ENCODE assay signal across 24 cellular contexts in the genomic region with DNA sequence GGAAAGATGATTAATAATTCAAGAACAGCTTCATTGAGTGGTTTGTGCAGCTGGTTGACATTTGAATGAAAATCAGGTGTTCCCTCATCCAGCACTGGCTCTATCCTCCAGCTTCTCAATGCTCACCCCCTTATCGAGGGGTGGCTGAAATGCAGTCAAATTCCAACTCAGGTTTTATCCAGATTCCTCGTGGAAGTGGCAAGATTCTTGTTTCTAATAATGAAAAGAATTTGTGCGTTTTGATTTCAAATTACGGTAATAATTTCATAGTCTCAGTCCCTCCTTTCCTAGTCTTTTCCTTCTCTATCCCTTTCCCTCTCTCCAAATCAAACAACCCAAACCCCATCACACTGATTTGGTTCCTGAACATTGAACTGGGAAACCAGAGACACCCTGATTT. TPM values are rescaled to one million over a fixed set of nuclear protein-coding genes. Genes with fewer than 3 reads are reported as not detected.
DNase-seq lines count a peak whose midpoint lies in the region; ATAC-seq and TF ChIP-seq lines count a peak whose summit lies in the region.
"Had no signal": no experiment of that assay in that cellular context is flagged by ENCODE, and none has a peak within 500 bp of the region (broad histone marks: within the 10 kb centered on the region; RNA-seq: fewer than 3 reads in every experiment).

No MANE protein-coding gene starts in this region.

- H3K27me3 ChIP-seq in GM23248 (replicated peaks; ENCODE audit: insufficient read depth) = no peaks in the 10 kb centered on the region; the same call in 1 of the 2 replicates
- H3K27me3 ChIP-seq in Loucy (ENCODE audit: insufficient read depth, low read length, poor library complexity, severe bottlenecking) = no peaks in the 10 kb centered on the region
- H3K27me3 ChIP-seq in endodermal cell (ENCODE audit: control insufficient read depth, insufficient read depth, low read length, poor library complexity, severe bottlenecking) = peaks cover 58% of the 10 kb centered on the region
- H3K27me3 ChIP-seq in left lung = peaks cover 44 to 75% of the 10 kb centered on the region in 2 donors

- ATAC-seq in HG03039 (IDR thresholded peaks at IDR 0.05; ENCODE audit: unreplicated experiment) = no peak
- ATAC-seq in left lung = no peak
- ATAC-seq: K562; mucosa of descending colon; stimulated activated naive CD8-positive, alpha-beta T cell treated with anti-CD3 and anti-CD28 coated beads, Interleukin-15, amount 100 ng/mL, for 72 hours had no signal

- intact Hi-C loops in left lung (cut with DNase I) = no loop called here

- H3K36me3 ChIP-seq in GM23248 (ENCODE audit: low read depth) (no peaks in the 10 kb centered on the region), Loucy (ENCODE audit: insufficient read depth, low read length) (no peaks in the 10 kb centered on the region), endodermal cell (ENCODE audit: control insufficient read depth, insufficient read depth, low read length) (no peaks in the 10 kb centered on the region), left lung (no peaks in the 10 kb centered on the region)
- H3K36me3 ChIP-seq: sigmoid colon, thyroid gland had no signal

- H3K27ac Mint-ChIP-seq in endodermal cell (no peak overlapping the region), neural crest cell (ENCODE audit: unreplicated experiment) (no peak overlapping the region)
- H3K27ac Mint-ChIP-seq: activated CD4-positive, alpha-beta T cell treated with anti-CD3 and anti-CD28 coated beads, Interleukin-2, amount 10 ng/mL, durations not matched to agents 7 days and 5 days; activated T-helper 1 cell treated with anti-CD3 and anti-CD28 coated beads, Interleukin-12 subunit alpha, Interleukin-12 subunit beta, Interleukin-2, Interleukin-4 antibody, amounts not matched to agents 30 ng/mL and 10 ng/mL and 1 ng/mL, durations not matched to agents 14 hours and 24 hours and 36 hours; CD4-positive, alpha-beta T cell; stimulated activated naive CD8-positive, alpha-beta T cell treated with anti-CD3 and anti-CD28 coated beads, Interleukin-15, amount 100 ng/mL, for 72 hours; T-helper 2 cell treated with Interferon-gamma antibody and Interleukin-4, amounts not matched to agents 5 μg/mL and 100 μg/mL, for 36 hours had no signal

- peaks cover 75% of the 10 kb centered on the region for H3K27me3 Mint-ChIP-seq in endodermal cell (ENCODE audit: insufficient read depth)
- peaks cover 89% of the 10 kb centered on the region for H3K27me3 Mint-ChIP-seq in neural crest cell (ENCODE audit: low read depth)

- DNase-seq in GM23248 (no peak), endodermal cell (no peak), neural crest cell (ENCODE audit: low read depth, low spot score) (no peak), NCI-H146 treated with DMSO at 0.1 percent for 48 hours (lab: John Stamatoyannopoulos, UW; ENCODE audit: unreplicated experiment) (no peak), left lung (no peak)
- DNase-seq: activated CD4-positive, alpha-beta T cell treated with anti-CD3 and anti-CD28 coated beads, Interleukin-2, amount 10 ng/mL, durations not matched to agents 7 days and 5 days; activated naive CD4-positive, alpha-beta T cell treated with anti-CD3 and anti-CD28 coated beads, Interleukin-2, amount 50 U/mL, for 16 hours; CD4-positive, alpha-beta T cell; cerebellar nuclear complex; hypothalamus; mucosa of descending colon; NCI-H146; NCI-H524 treated with DMSO at 0.1 percent for 48 hours; sigmoid colon; stimulated activated CD4-positive, alpha-beta T cell treated with anti-CD3 and anti-CD28 coated beads, Interleukin-15, amount 100 ng/mL, for 24 hours; stimulated activated naive CD8-positive, alpha-beta T cell treated with anti-CD3 and anti-CD28 coated beads, Interleukin-15, amount 100 ng/mL, for 72 hours; thyroid gland had no signal

- H3K4me1 ChIP-seq in GM23248 (ENCODE audit: insufficient read depth) (peaks cover 17% of the 10 kb centered on the region), Loucy (ENCODE audit: insufficient read depth, low read length, poor library complexity, severe bottlenecking) (peaks cover 70% of the 10 kb centered on the region), endodermal cell (ENCODE audit: control insufficient read depth, insufficient read depth, low read length) (no peaks in the 10 kb centered on the region), left lung (peaks cover 16 to 21% of the 10 kb centered on the region in 2 donors)

- WGBS in GM23248 (ENCODE audit: low coverage in 1 of 2, low lambda C conversion rate in 2 of 2, missing lambda C conversion rate in 2 of 2), 2 experiments = 67 to 68% methylated on average over 4 of the region's 4 CpGs
- 87 to 94% methylated on average over 4 of the region's 4 CpGs for WGBS in endodermal cell (ENCODE audit: insufficient coverage in 1 of 2, insufficient read length in 1 of 2), 2 experiments

- no peak overlapping the region for H3K4me2 ChIP-seq in GM23248 (ENCODE audit: unreplicated experiment)
- peak overlapping the region; percentile 79 for H3K4me2 ChIP-seq in Loucy (ENCODE audit: low read depth, low read length, poor library complexity, severe bottlenecking)

- H4K20me1 ChIP-seq in GM23248 (ENCODE audit: insufficient read depth) = no peaks in the 10 kb centered on the region
- no peaks in the 10 kb centered on the region for H4K20me1 ChIP-seq in Loucy (ENCODE audit: insufficient read depth, low read length, poor library complexity, severe bottlenecking)

- peaks cover 12% of the 10 kb centered on the region for H3K9me3 Mint-ChIP-seq in endodermal cell
- peaks cover 7% of the 10 kb centered on the region for H3K9me3 Mint-ChIP-seq in neural crest cell

- TF ChIP-seq CTCF in Loucy (conservative IDR thresholded peaks at IDR 0.05; ENCODE audit: low read length) = no peak
- no peak for TF ChIP-seq CTCF in endodermal cell (conservative IDR thresholded peaks at IDR 0.05)
- TF ChIP-seq CTCF in neural crest cell (conservative IDR thresholded peaks at IDR 0.05) = no peak
- no peak for TF ChIP-seq CTCF in left lung (IDR thresholded peaks at IDR 0.05)

- H3K79me2 ChIP-seq in GM23248 (ENCODE audit: insufficient read depth) = peaks cover 20% of the 10 kb centered on the region
- peaks cover 68% of the 10 kb centered on the region for H3K79me2 ChIP-seq in Loucy (ENCODE audit: insufficient read depth, low read length)

- H3K36me3 Mint-ChIP-seq in endodermal cell (ENCODE audit: low read depth) (peaks cover 11% of the 10 kb centered on the region), neural crest cell (ENCODE audit: low read depth) (peaks cover 2% of the 10 kb centered on the region)

- H3K4me1 Mint-ChIP-seq in endodermal cell = peaks cover 26% of the 10 kb centered on the region
- peaks cover 20% of the 10 kb centered on the region for H3K4me1 Mint-ChIP-seq in neural crest cell

- in situ Hi-C loops in GM23248 (cut with MboI) = no loop called here

- H3K9me3 ChIP-seq in GM23248 (ENCODE audit: low read depth) = no peaks in the 10 kb centered on the region
- no peaks in the 10 kb centered on the region; the same call in 1 of the 2 replicates for H3K9me3 ChIP-seq in Loucy (ENCODE audit: insufficient read depth, low read depth, low read length)
- peaks cover 15% of the 10 kb centered on the region for H3K9me3 ChIP-seq in endodermal cell (ENCODE audit: control insufficient read depth, low read length)
- H3K9me3 ChIP-seq in left lung = no peaks in the 10 kb centered on the region
- H3K9me3 ChIP-seq: mucosa of descending colon, sigmoid colon, thyroid gland had no signal

- H3K27ac ChIP-seq in GM23248 = no peak overlapping the region
- H3K27ac ChIP-seq in endodermal cell (ENCODE audit: low read depth, low read length) = no peak overlapping the region
- H3K27ac ChIP-seq in left lung = no peak overlapping the region
- H3K27ac ChIP-seq: epithelial cell of prostate, sigmoid colon, thyroid gland, VCaP had no signal

- H3K9me2 ChIP-seq in GM23248 (ENCODE audit: insufficient read depth) (no peaks in the 10 kb centered on the region), Loucy (replicated peaks; ENCODE audit: low read depth, low read length) (no peaks in the 10 kb centered on the region)

- no peak overlapping the region for H3K9ac ChIP-seq in GM23248
- peak overlapping the region; percentile 85 for H3K9ac ChIP-seq in Loucy (ENCODE audit: low read depth, low read length, poor library complexity, severe bottlenecking)
- H3K9ac ChIP-seq in endodermal cell (ENCODE audit: extremely low read depth, low read length, poor library complexity, severe bottlenecking) = no peak overlapping the region

- H3K4me3 ChIP-seq in GM23248 (peak overlapping the region; percentile 22; the same call in 1 of the 2 replicates), Loucy (ENCODE audit: low read length, poor library complexity, severe bottlenecking) (peak overlapping the region; percentile 86), endodermal cell (ENCODE audit: low read length) (no peak overlapping the region), left lung (no peak overlapping the region)
- H3K4me3 ChIP-seq: K562, mucosa of descending colon, sigmoid colon, thyroid gland had no signal

- H3F3A ChIP-seq in GM23248 (ENCODE audit: insufficient read depth) = peaks cover 10% of the 10 kb centered on the region
- peaks cover 5% of the 10 kb centered on the region for H3F3A ChIP-seq in Loucy (ENCODE audit: low read depth)

- no peak overlapping the region for H2AFZ ChIP-seq in GM23248
- no peak overlapping the region for H2AFZ ChIP-seq in Loucy (ENCODE audit: low read length)

- H3K4me3 Mint-ChIP-seq in endodermal cell (peak overlapping the region; percentile 66), neural crest cell (peak overlapping the region; percentile 48)
- H3K4me3 Mint-ChIP-seq: activated CD4-positive, alpha-beta T cell treated with anti-CD3 and anti-CD28 coated beads, Interleukin-2, amount 10 ng/mL, durations not matched to agents 7 days and 5 days; activated T-helper 1 cell treated with anti-CD3 and anti-CD28 coated beads, Interleukin-12 subunit alpha, Interleukin-12 subunit beta, Interleukin-2, Interleukin-4 antibody, amounts not matched to agents 30 ng/mL and 10 ng/mL and 1 ng/mL, durations not matched to agents 14 hours and 24 hours and 36 hours; CD4-positive, alpha-beta T cell; stimulated activated naive CD8-positive, alpha-beta T cell treated with anti-CD3 and anti-CD28 coated beads, Interleukin-15, amount 100 ng/mL, for 72 hours; T-helper 2 cell treated with Interferon-gamma antibody and Interleukin-4, amounts not matched to agents 5 μg/mL and 100 μg/mL, for 36 hours had no signal

RNA-seq across cellular contexts. Expression of a gene that starts 3.1 kb away (rescaled TPM):
- total RNA-seq in GM23248 (2014; rRNA removed; shearing (Covaris generic)) = 2.1 and 6.4 TPM in 2 replicates
- 4.7 and 6.2 TPM in 2 replicates for polyA plus RNA-seq in GM23248 (2016; fragmentation: Nextera tagmentation; extraction: Ambion mirVana)
- total RNA-seq in endodermal cell (1 to 10 TPM; 4.5 to 6.6 TPM), neural crest cell (3.8 and 4.2 TPM in 2 replicates), left lung (1 to 10 TPM; 2.5 to 3.6 TPM)
- 2.8 TPM for polyA plus RNA-seq in endodermal cell (2013, experiment 1 of 2)
- polyA plus RNA-seq in endodermal cell (2013, experiment 2 of 2) = 2.8 TPM

Comparison
In these comparisons a context has a peak if more than half of its experiments do, and no peak if none do; other contexts are left out.
1. H3K4me3 ChIP-seq: peak in GM23248 (single experiment) and Loucy (single experiment); none in endodermal cell (single experiment) and left lung (0 of 2).